ENCODE assay signal across 1 cellular context in genomic region chr19:5994407-5995165, GRCh38.
TF ChIP-seq lines count a peak whose summit lies in the region.

No MANE protein-coding gene starts in this region.

TF ChIP-seq in H1, 55 proteins besides CTCF, POLR2A, EP300 and RAD21:
- TF ChIP-seq BCL11A (IDR thresholded peaks at IDR 0.05; ENCODE audit: low read depth in 2 of 2, low read length in 2 of 2), result no peak
- no peak for TF ChIP-seq SAP30 (IDR thresholded peaks at IDR 0.05; ENCODE audit: insufficient read depth, insufficient replicate concordance, low read length)
- TF ChIP-seq SIN3A (conservative IDR thresholded peaks at IDR 0.05 in 1 of 2, IDR thresholded peaks at IDR 0.05 in 1 of 2; ENCODE audit: low read depth in 1 of 2, low read length in 2 of 2), result no peak
